1 cellular context compared by ENCODE assay signal in the genomic region with DNA sequence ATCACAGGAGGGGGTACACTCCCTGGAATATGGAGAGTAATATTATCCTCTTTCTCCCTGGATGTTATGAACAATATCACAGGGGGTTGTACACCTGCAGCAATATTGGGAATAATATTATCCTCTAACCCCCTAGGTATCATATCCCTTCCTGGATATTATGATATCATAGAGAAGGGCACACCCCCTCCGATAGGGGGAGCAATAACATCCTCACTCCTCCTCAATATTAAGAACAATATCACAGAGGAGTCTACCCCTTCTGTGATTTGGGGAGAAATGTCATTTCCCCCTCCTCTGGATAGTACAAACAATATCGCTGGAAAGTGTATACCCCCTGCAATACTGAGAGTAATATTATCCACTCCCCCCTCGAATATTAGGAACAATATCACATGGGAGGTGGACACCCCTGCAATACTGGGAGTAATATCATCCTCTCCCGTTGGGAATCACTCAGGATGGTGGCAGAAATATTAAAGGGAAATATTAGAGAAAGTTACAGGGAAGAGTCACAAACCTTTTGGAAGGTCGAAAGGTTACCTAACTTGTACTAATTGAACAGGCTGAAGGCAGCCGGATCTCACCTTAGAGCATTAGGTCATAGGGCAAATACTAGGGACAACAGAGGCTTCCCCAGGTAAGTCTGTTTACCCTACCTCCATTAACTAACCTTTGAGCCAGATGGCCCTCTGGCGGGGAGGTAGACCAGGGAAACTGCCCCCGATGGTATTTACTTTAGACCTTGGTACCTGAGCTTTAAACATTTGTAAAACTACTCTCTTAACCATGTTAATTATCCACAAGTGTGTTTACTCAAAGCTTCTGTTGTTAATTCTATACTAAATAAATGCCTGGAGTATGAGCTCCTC.
TF ChIP-seq lines count a peak whose summit lies in the region.

No MANE protein-coding gene starts in this region.

TF ChIP-seq in HepG2, 621 proteins besides CTCF, POLR2A, EP300 and RAD21 (continued from another document):
- peak; percentile 59 for TF ChIP-seq FOXK1 (CRISPR knock-in tag; IDR thresholded peaks at IDR 0.05; ENCODE audit: borderline replicate concordance, low read depth)
- no peak for TF ChIP-seq ZNF292 (CRISPR knock-in tag; IDR thresholded peaks at IDR 0.05; ENCODE audit: borderline replicate concordance, low read depth)
- TF ChIP-seq ZNF3 (CRISPR knock-in tag; IDR thresholded peaks at IDR 0.05): no peak
- peak; percentile 88 for TF ChIP-seq ISL2 (CRISPR knock-in tag; IDR thresholded peaks at IDR 0.05)
- TF ChIP-seq, protein P1, sequence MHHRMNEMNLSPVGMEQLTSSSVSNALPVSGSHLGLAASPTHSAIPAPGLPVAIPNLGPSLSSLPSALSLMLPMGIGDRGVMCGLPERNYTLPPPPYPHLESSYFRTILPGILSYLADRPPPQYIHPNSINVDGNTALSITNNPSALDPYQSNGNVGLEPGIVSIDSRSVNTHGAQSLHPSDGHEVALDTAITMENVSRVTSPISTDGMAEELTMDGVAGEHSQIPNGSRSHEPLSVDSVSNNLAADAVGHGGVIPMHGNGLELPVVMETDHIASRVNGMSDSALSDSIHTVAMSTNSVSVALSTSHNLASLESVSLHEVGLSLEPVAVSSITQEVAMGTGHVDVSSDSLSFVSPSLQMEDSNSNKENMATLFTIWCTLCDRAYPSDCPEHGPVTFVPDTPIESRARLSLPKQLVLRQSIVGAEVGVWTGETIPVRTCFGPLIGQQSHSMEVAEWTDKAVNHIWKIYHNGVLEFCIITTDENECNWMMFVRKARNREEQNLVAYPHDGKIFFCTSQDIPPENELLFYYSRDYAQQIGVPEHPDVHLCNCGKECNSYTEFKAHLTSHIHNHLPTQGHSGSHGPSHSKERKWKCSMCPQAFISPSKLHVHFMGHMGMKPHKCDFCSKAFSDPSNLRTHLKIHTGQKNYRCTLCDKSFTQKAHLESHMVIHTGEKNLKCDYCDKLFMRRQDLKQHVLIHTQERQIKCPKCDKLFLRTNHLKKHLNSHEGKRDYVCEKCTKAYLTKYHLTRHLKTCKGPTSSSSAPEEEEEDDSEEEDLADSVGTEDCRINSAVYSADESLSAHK (CRISPR knock-in tag; IDR thresholded peaks at IDR 0.05; ENCODE audit: borderline replicate concordance): no peak
- TF ChIP-seq REPIN1 (CRISPR knock-in tag; IDR thresholded peaks at IDR 0.05; ENCODE audit: borderline replicate concordance, low read depth): peak; percentile 51; the same call in 1 of the 2 replicates
- TF ChIP-seq, protein P2, sequence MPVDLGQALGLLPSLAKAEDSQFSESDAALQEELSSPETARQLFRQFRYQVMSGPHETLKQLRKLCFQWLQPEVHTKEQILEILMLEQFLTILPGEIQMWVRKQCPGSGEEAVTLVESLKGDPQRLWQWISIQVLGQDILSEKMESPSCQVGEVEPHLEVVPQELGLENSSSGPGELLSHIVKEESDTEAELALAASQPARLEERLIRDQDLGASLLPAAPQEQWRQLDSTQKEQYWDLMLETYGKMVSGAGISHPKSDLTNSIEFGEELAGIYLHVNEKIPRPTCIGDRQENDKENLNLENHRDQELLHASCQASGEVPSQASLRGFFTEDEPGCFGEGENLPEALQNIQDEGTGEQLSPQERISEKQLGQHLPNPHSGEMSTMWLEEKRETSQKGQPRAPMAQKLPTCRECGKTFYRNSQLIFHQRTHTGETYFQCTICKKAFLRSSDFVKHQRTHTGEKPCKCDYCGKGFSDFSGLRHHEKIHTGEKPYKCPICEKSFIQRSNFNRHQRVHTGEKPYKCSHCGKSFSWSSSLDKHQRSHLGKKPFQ (CRISPR knock-in tag; IDR thresholded peaks at IDR 0.05; ENCODE audit: insufficient replicate concordance): peak; percentile 32
